In the genomic region with DNA sequence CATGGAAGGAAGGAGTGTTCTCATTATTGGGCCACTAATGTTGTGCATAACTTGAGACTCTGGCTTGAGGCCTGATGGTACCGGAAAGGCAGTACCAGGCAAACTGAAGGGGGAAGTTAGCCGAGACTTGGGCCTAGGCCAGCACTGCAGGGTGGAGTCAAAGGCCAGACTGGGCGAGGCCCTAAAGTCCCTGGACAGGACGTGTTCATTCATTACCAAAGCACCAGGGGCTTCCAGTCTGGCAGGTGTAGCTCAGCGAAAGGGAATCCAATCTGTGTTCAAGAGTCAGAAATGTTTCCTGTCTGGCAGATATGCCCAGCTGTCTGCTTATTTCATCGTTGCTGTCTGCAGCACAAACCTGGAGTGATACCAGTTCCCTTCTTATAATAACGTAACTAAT, we compare ENCODE assay signal across 7 cellular contexts. TPM values are rescaled to one million over a fixed set of nuclear protein-coding genes. Genes with fewer than 3 reads are reported as not detected.
DNase-seq lines count a peak whose midpoint lies in the region; ATAC-seq, FAIRE-seq and TF ChIP-seq lines count a peak whose summit lies in the region.

No MANE protein-coding gene starts in this region.

- TF ChIP-seq EP300 in tibial nerve (IDR thresholded peaks at IDR 0.05), result peak in 1 of 2 donors; percentile 74

- no peaks in the 10 kb centered on the region for H3K27me3 ChIP-seq in tibial nerve

- no peak for TF ChIP-seq POLR2A in tibial nerve (IDR thresholded peaks at IDR 0.05)

- H3K27ac ChIP-seq in VCaP (peak overlapping the region; percentile 52), kidney (ENCODE audit: low read depth in 2 of 2, low read length in 2 of 2) (peak overlapping the region; percentile 60 to 74), tibial nerve (peak overlapping the region in 2 of 4 donors; percentile 21 to 56)

- H3K9me3 ChIP-seq in kidney (ENCODE audit: control insufficient read depth in 1 of 2, low read length in 2 of 2) (no peaks in the 10 kb centered on the region), tibial nerve (no peaks in the 10 kb centered on the region)

- no peaks in the 10 kb centered on the region for H3K36me3 ChIP-seq in kidney (ENCODE audit: control insufficient read depth in 1 of 2, insufficient read depth in 2 of 2, low read length in 2 of 2)
- H3K36me3 ChIP-seq in tibial nerve, result no peaks in the 10 kb centered on the region

- ATAC-seq in GM21723 (IDR thresholded peaks at IDR 0.05; ENCODE audit: unreplicated experiment) (no peak), HG03045 (IDR thresholded peaks at IDR 0.05; ENCODE audit: unreplicated experiment) (no peak)

- no peak overlapping the region for H3K9ac ChIP-seq in kidney (ENCODE audit: low read length in 2 of 2)

- no peak for FAIRE-seq in kidney (lab: Jason Lieb, UNC)

- intact Hi-C loops in kidney (cut with DNase I), result no loop called here

- no peak overlapping the region for H3K4me3 ChIP-seq in kidney (ENCODE audit: low read length in 2 of 2)
- H3K4me3 ChIP-seq in tibial nerve, result no peak overlapping the region

- DNase-seq in HT-29 (ENCODE audit: low spot score), result peak; percentile 58
- peak; percentile 95 for DNase-seq in kidney
- peak; percentile 60 to 68 for DNase-seq in tibial nerve (ENCODE audit: low spot score in 2 of 2)
- no peak for DNase-seq in EL

- 29 to 37% methylated on average over 7 of the region's 7 CpGs for WGBS in tibial nerve, 2 donors

- H3K4me1 ChIP-seq in kidney (ENCODE audit: control insufficient read depth in 1 of 2, insufficient read depth in 1 of 2, low read depth in 1 of 2, low read length in 2 of 2) (peaks cover 12 to 14% of the 10 kb centered on the region in 2 donors), tibial nerve (peaks cover 0 to 28% (median 5%) of the 10 kb centered on the region in 4 donors)

- TF ChIP-seq CTCF in VCaP (conservative IDR thresholded peaks at IDR 0.05), result no peak
- no peak for TF ChIP-seq CTCF in kidney (IDR thresholded peaks at IDR 0.05; ENCODE audit: borderline replicate concordance, extremely low read depth, insufficient read depth)
- TF ChIP-seq CTCF in tibial nerve (IDR thresholded peaks at IDR 0.05), result no peak

RNA-seq across cellular contexts. Expression of gene ITSN2, which starts 4.7 kb away (rescaled TPM):
- total RNA-seq in HT-29 (2014; rRNA removed; shearing (Covaris generic)), result 20.1 and 28.1 TPM in 2 replicates
- 72.8 TPM for total RNA-seq in kidney
- 20.1 TPM for polyA plus RNA-seq in kidney (ENCODE audit: insufficient read depth, low read depth, low replicate concordance)
- 10 to 100 TPM; 47.3 to 54.2 (median 48.7) TPM for total RNA-seq in tibial nerve
